10 cellular contexts compared by ENCODE assay signal in genomic region chr1:165543651-165544452, GRCh38. TPM values are rescaled to one million over a fixed set of nuclear protein-coding genes. Genes with fewer than 3 reads are reported as not detected.
A peak's percentile ranks its signal among the peaks of the same experiment; 100 is the strongest.
DNase-seq lines count a peak whose midpoint lies in the region; ATAC-seq and TF ChIP-seq lines count a peak whose summit lies in the region.
"Had no signal": no experiment of that assay in that cellular context is flagged by ENCODE, and none has a peak within 500 bp of the region (broad histone marks: within the 10 kb centered on the region; RNA-seq: fewer than 3 reads in every experiment).

Gene LRRC52 (plus strand): TSS chr1:165544000. CDS start chr1:165544297, 297 bp downstream.

- POLR2A ChIA-PET in CD4-positive, alpha-beta T cell (lab: Charles Lee): interaction anchor here (1.2 kb wide), 1 partner anchor 11 kb away, joined by 3 read pairs; no protein-coding TSS in a partner anchor

- peaks cover 37% of the 10 kb centered on the region for H3K27me3 ChIP-seq in CD4-positive, alpha-beta T cell (ENCODE audit: control insufficient read depth, insufficient read depth, low read length)

- no peaks in the 10 kb centered on the region for H3K4me1 Mint-ChIP-seq in stimulated activated memory B cell treated with anti-CD40 and anti-IgM and Interleukin-4, amounts not matched to agents 10 μg/mL and 1 μg/mL and 100 μg/mL, for 72 hours
- H3K4me1 Mint-ChIP-seq in CD4-positive, alpha-beta T cell (ENCODE audit: low read depth): no peaks in the 10 kb centered on the region

- peak; percentile 28 for ATAC-seq in stimulated activated memory B cell treated with anti-CD40 and anti-IgM and Interleukin-4, amounts not matched to agents 10 μg/mL and 1 μg/mL and 100 μg/mL, for 72 hours
- ATAC-seq in GM18861 (IDR thresholded peaks at IDR 0.05; ENCODE audit: unreplicated experiment): no peak
- no peak for ATAC-seq in CD4-positive, alpha-beta T cell (ENCODE audit: poor library complexity)

- H3K27ac ChIP-seq in CD4-positive, alpha-beta T cell (ENCODE audit: low read depth, low read length): no peak within 1 kb of the TSS
- H3K27ac ChIP-seq: 22Rv1 had no signal

- H3K36me3 Mint-ChIP-seq in stimulated activated memory B cell treated with anti-CD40 and anti-IgM and Interleukin-4, amounts not matched to agents 10 μg/mL and 1 μg/mL and 100 μg/mL, for 72 hours: no peaks in the 10 kb centered on the region
- no peaks in the 10 kb centered on the region for H3K36me3 Mint-ChIP-seq in CD4-positive, alpha-beta T cell (ENCODE audit: low read depth)

- H3K4me3 Mint-ChIP-seq in stimulated activated memory B cell treated with anti-CD40 and anti-IgM and Interleukin-4, amounts not matched to agents 10 μg/mL and 1 μg/mL and 100 μg/mL, for 72 hours: no peak within 1 kb of the TSS
- no peak within 1 kb of the TSS for H3K4me3 Mint-ChIP-seq in CD4-positive, alpha-beta T cell

- peaks cover 39% of the 10 kb centered on the region for H3K27me3 Mint-ChIP-seq in stimulated activated memory B cell treated with anti-CD40 and anti-IgM and Interleukin-4, amounts not matched to agents 10 μg/mL and 1 μg/mL and 100 μg/mL, for 72 hours
- peaks cover 66% of the 10 kb centered on the region for H3K27me3 Mint-ChIP-seq in CD4-positive, alpha-beta T cell

- no peaks in the 10 kb centered on the region for H3K9me3 Mint-ChIP-seq in stimulated activated memory B cell treated with anti-CD40 and anti-IgM and Interleukin-4, amounts not matched to agents 10 μg/mL and 1 μg/mL and 100 μg/mL, for 72 hours
- no peaks in the 10 kb centered on the region for H3K9me3 Mint-ChIP-seq in CD4-positive, alpha-beta T cell

- peak; percentile 20 for DNase-seq in DMS53 (lab: John Stamatoyannopoulos, UW)
- no peak for DNase-seq in DMS53 treated with DMSO at 0.1 percent for 48 hours (lab: John Stamatoyannopoulos, UW; ENCODE audit: unreplicated experiment)
- DNase-seq in SHP77 treated with DMSO at 0.1 percent for 48 hours (lab: John Stamatoyannopoulos, UW): peak; percentile 30
- DNase-seq in iPS DF 19.7 (ENCODE audit: low read depth, low spot score): peak; percentile 40
- no peak for DNase-seq in HCEC 1CT
- DNase-seq in CD4-positive, alpha-beta T cell: no peak

- no peaks in the 10 kb centered on the region for H3K9me3 ChIP-seq in CD4-positive, alpha-beta T cell (ENCODE audit: control insufficient read depth, low read length)

- intact Hi-C loops in CD4-positive, alpha-beta T cell (cut with DNase I, micrococcal nuclease): no loop called here

- H3K27ac Mint-ChIP-seq in stimulated activated memory B cell treated with anti-CD40 and anti-IgM and Interleukin-4, amounts not matched to agents 10 μg/mL and 1 μg/mL and 100 μg/mL, for 72 hours: no peak within 1 kb of the TSS
- no peak within 1 kb of the TSS for H3K27ac Mint-ChIP-seq in CD4-positive, alpha-beta T cell

- CTCF ChIA-PET in CD4-positive, alpha-beta T cell (lab: Charles Lee): interaction anchor here (0.9 kb wide), 1 partner anchor 8 kb away, joined by 3 read pairs; no protein-coding TSS in a partner anchor

- no peak for TF ChIP-seq CTCF in CD4-positive, alpha-beta T cell (IDR thresholded peaks at IDR 0.05)

RNA-seq across cellular contexts. Expression of gene LRRC52, which starts in this region (rescaled TPM):
- total RNA-seq in CD4-positive, alpha-beta T cell: not detected
- total RNA-seq: urinary bladder had no signal

Comparison
In these comparisons a context has a peak if more than half of its experiments do, and no peak if none do; other contexts are left out.
1. DNase-seq: peak in DMS53 (single experiment), SHP77 treated with DMSO at 0.1 percent for 48 hours (single experiment) and iPS DF 19.7 (single experiment); none in DMS53 treated with DMSO at 0.1 percent for 48 hours (single experiment), HCEC 1CT (single experiment) and CD4-positive, alpha-beta T cell (0 of 10).